ENCODE assay signal across 15 cellular contexts in genomic region chr4:36088542-36088941, GRCh38.
A peak's percentile ranks its signal among the peaks of the same experiment; 100 is the strongest.
DNase-seq lines count a peak whose midpoint lies in the region; ATAC-seq, FAIRE-seq and TF ChIP-seq lines count a peak whose summit lies in the region.
"Had no signal": no experiment of that assay in that cellular context is flagged by ENCODE, and none has a peak within 500 bp of the region (broad histone marks: within the 10 kb centered on the region; RNA-seq: fewer than 3 reads in every experiment).

No MANE protein-coding gene starts in this region.

- no peaks in the 10 kb centered on the region for H3K36me3 ChIP-seq in neural progenitor cell
- no peaks in the 10 kb centered on the region for H3K36me3 ChIP-seq in hepatocyte (replicated peaks; ENCODE audit: insufficient read depth, low read depth)
- H3K36me3 ChIP-seq: cardiac muscle cell had no signal

- no peaks in the 10 kb centered on the region for H3K27me3 ChIP-seq in dorsolateral prefrontal cortex
- H3K27me3 ChIP-seq in neural progenitor cell: no peaks in the 10 kb centered on the region
- no peaks in the 10 kb centered on the region for H3K27me3 ChIP-seq in hepatocyte
- H3K27me3 ChIP-seq: cardiac muscle cell had no signal

- peaks cover 9% of the 10 kb centered on the region for H3K4me1 ChIP-seq in neural progenitor cell
- H3K4me1 ChIP-seq in hepatocyte (ENCODE audit: insufficient read depth): no peaks in the 10 kb centered on the region
- H3K4me1 ChIP-seq: lower lobe of right lung had no signal

- FAIRE-seq in urothelium cell line (lab: Jason Lieb, UNC): no peak
- FAIRE-seq: TTC549 had no signal

- H3K4me1 Mint-ChIP-seq in neural progenitor cell: peaks cover 19% of the 10 kb centered on the region
- H3K4me1 Mint-ChIP-seq in nephron progenitor cell: no peaks in the 10 kb centered on the region

- H3K4me3 Mint-ChIP-seq in neural progenitor cell (no peak overlapping the region), nephron progenitor cell (no peak overlapping the region)
- H3K4me3 Mint-ChIP-seq: activated CD4-positive, alpha-beta memory T cell treated with anti-CD3 and anti-CD28 coated beads, Interleukin-2, amount 10 ng/mL, durations not matched to agents 7 days and 5 days had no signal

- TF ChIP-seq CTCF in dorsolateral prefrontal cortex (IDR thresholded peaks at IDR 0.05 in 54 of 56, conservative IDR thresholded peaks at IDR 0.05 in 2 of 56; ENCODE audit: low read depth in 1 of 56, partially characterized antibody in 56 of 56) (peak in 18 of 56 donors; percentile 12 to 37 (median 20)), neural progenitor cell (IDR thresholded peaks at IDR 0.05) (no peak), hepatocyte (IDR thresholded peaks at IDR 0.05; ENCODE audit: poor library complexity) (no peak), nephron progenitor cell (IDR thresholded peaks at IDR 0.05) (no peak)

- H2AFZ ChIP-seq in neural progenitor cell (replicated peaks) (peak overlapping the region; percentile 17), hepatocyte (no peak overlapping the region)

- H3K9me2 ChIP-seq in hepatocyte (replicated peaks; ENCODE audit: insufficient read depth): no peaks in the 10 kb centered on the region

- H3K27ac ChIP-seq in dorsolateral prefrontal cortex (peak overlapping the region; percentile 3 to 90 (median 80)), neural progenitor cell (no peak overlapping the region), hepatocyte (no peak overlapping the region)
- H3K27ac ChIP-seq: cardiac muscle cell, lower lobe of right lung had no signal

- intact Hi-C loops in dorsolateral prefrontal cortex (cut with DNase I): no loop called here

- H3K27me3 Mint-ChIP-seq in neural progenitor cell (ENCODE audit: insufficient read depth, low read depth) (no peaks in the 10 kb centered on the region), nephron progenitor cell (ENCODE audit: low read depth, poor library complexity) (no peaks in the 10 kb centered on the region)
- H3K27me3 Mint-ChIP-seq: activated CD4-positive, alpha-beta memory T cell treated with anti-CD3 and anti-CD28 coated beads, Interleukin-2, amount 10 ng/mL, durations not matched to agents 7 days and 5 days had no signal

- H4K20me1 ChIP-seq in neural progenitor cell (ENCODE audit: low read depth) (no peaks in the 10 kb centered on the region), hepatocyte (ENCODE audit: insufficient read depth, poor library complexity, severe bottlenecking) (no peaks in the 10 kb centered on the region)

- no peaks in the 10 kb centered on the region for H3K9me3 ChIP-seq in neural progenitor cell (ENCODE audit: low read depth)
- no peaks in the 10 kb centered on the region for H3K9me3 ChIP-seq in hepatocyte (ENCODE audit: low read depth)
- H3K9me3 ChIP-seq: lower lobe of right lung had no signal

- ATAC-seq in GM19351 (IDR thresholded peaks at IDR 0.05; ENCODE audit: unreplicated experiment): no peak
- ATAC-seq: HCT116, lower lobe of right lung had no signal

- H3F3A ChIP-seq in neural progenitor cell (ENCODE audit: low read depth): no peaks in the 10 kb centered on the region

- H3K27ac Mint-ChIP-seq in neural progenitor cell: no peak overlapping the region
- H3K27ac Mint-ChIP-seq in nephron progenitor cell: no peak overlapping the region
- H3K27ac Mint-ChIP-seq: activated CD4-positive, alpha-beta memory T cell treated with anti-CD3 and anti-CD28 coated beads, Interleukin-2, amount 10 ng/mL, durations not matched to agents 7 days and 5 days had no signal

- 23% methylated on average over 1 of the region's 1 CpG for WGBS in hepatocyte (ENCODE audit: low lambda C conversion rate, missing lambda C conversion rate)

- H3K9me3 Mint-ChIP-seq in neural progenitor cell: no peaks in the 10 kb centered on the region
- no peaks in the 10 kb centered on the region for H3K9me3 Mint-ChIP-seq in nephron progenitor cell
- H3K9me3 Mint-ChIP-seq: activated CD4-positive, alpha-beta memory T cell treated with anti-CD3 and anti-CD28 coated beads, Interleukin-2, amount 10 ng/mL, durations not matched to agents 7 days and 5 days had no signal

- H3K9ac ChIP-seq in neural progenitor cell: no peak overlapping the region

- no peaks in the 10 kb centered on the region for H3K79me2 ChIP-seq in neural progenitor cell (ENCODE audit: low read depth)
- H3K79me2 ChIP-seq in hepatocyte: no peaks in the 10 kb centered on the region

- DNase-seq in H4 (ENCODE audit: low spot score) (peak; percentile 15), NCI-H446 (lab: John Stamatoyannopoulos, UW) (peak; percentile 32 to 71), dorsolateral prefrontal cortex (no peak), neural progenitor cell (ENCODE audit: low spot score) (peak; percentile 19), hepatocyte (ENCODE audit: low spot score) (no peak), nephron progenitor cell (no peak), urothelium cell line (ENCODE audit: low spot score) (no peak)
- DNase-seq: activated CD4-positive, alpha-beta memory T cell treated with anti-CD3 and anti-CD28 coated beads, Interleukin-2, amount 10 ng/mL, durations not matched to agents 7 days and 5 days; activated effector memory CD4-positive, alpha-beta T cell treated with anti-CD3 and anti-CD28 coated beads, Interleukin-2, amount 50 U/mL, for 16 hours; erythroblast; lower lobe of right lung had no signal

- peak overlapping the region; percentile 12 for H3K4me2 ChIP-seq in neural progenitor cell
- no peak overlapping the region for H3K4me2 ChIP-seq in hepatocyte

- H3K4me3 ChIP-seq in dorsolateral prefrontal cortex (peak overlapping the region in 1 of 59 donors; percentile 5), neural progenitor cell (no peak overlapping the region), hepatocyte (no peak overlapping the region)
- H3K4me3 ChIP-seq: cardiac muscle cell, lower lobe of right lung had no signal

- H3K36me3 Mint-ChIP-seq in neural progenitor cell (no peaks in the 10 kb centered on the region), nephron progenitor cell (ENCODE audit: low read depth) (no peaks in the 10 kb centered on the region)

Comparison
In these comparisons a context has a peak if more than half of its experiments do, and no peak if none do; other contexts are left out.
1. DNase-seq: peak in H4 (single experiment), NCI-H446 (2 of 2) and neural progenitor cell (single experiment); none in dorsolateral prefrontal cortex (0 of 10), hepatocyte (single experiment), nephron progenitor cell (single experiment) and urothelium cell line (single experiment).
2. H3K27ac ChIP-seq: peak in dorsolateral prefrontal cortex (59 of 59); none in neural progenitor cell (single experiment) and hepatocyte (single experiment).